ENCODE assay signal across 1 cellular context in the genomic region with DNA sequence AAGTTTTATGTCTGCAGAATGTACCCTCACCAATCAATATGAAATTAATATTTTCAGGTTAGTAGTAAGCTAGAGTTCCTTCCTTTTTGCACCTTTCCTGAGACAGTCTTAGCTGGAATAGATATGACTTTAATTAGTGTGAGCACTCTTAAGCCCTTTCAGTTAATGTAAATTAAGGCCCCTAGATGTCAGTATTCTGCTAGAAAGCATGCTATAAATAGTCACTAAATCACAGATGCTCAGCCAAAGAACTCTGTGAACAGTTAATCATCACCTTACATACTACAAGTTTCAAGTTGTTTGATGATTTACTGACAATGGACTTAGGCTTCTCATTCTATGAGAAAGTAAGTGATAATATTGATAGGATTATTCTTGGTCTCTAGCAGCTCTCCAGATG.
TF ChIP-seq lines count a peak whose summit lies in the region.

No MANE protein-coding gene starts in this region.

TF ChIP-seq in GM23338, 12 proteins besides CTCF, POLR2A, EP300 and RAD21 (continued from another document):
- TF ChIP-seq, protein P1, sequence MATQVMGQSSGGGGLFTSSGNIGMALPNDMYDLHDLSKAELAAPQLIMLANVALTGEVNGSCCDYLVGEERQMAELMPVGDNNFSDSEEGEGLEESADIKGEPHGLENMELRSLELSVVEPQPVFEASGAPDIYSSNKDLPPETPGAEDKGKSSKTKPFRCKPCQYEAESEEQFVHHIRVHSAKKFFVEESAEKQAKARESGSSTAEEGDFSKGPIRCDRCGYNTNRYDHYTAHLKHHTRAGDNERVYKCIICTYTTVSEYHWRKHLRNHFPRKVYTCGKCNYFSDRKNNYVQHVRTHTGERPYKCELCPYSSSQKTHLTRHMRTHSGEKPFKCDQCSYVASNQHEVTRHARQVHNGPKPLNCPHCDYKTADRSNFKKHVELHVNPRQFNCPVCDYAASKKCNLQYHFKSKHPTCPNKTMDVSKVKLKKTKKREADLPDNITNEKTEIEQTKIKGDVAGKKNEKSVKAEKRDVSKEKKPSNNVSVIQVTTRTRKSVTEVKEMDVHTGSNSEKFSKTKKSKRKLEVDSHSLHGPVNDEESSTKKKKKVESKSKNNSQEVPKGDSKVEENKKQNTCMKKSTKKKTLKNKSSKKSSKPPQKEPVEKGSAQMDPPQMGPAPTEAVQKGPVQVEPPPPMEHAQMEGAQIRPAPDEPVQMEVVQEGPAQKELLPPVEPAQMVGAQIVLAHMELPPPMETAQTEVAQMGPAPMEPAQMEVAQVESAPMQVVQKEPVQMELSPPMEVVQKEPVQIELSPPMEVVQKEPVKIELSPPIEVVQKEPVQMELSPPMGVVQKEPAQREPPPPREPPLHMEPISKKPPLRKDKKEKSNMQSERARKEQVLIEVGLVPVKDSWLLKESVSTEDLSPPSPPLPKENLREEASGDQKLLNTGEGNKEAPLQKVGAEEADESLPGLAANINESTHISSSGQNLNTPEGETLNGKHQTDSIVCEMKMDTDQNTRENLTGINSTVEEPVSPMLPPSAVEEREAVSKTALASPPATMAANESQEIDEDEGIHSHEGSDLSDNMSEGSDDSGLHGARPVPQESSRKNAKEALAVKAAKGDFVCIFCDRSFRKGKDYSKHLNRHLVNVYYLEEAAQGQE (IDR thresholded peaks at IDR 0.05; ENCODE audit: unreplicated experiment) = no peak
- TF ChIP-seq ZNF331 (CRISPR knock-in tag; IDR thresholded peaks at IDR 0.05; ENCODE audit: low read depth) (no peak), STAT1 (IDR thresholded peaks at IDR 0.05; ENCODE audit: unreplicated experiment) (no peak), ZNF114 (CRISPR knock-in tag; IDR thresholded peaks at IDR 0.05) (no peak), NANOG (IDR thresholded peaks at IDR 0.05; ENCODE audit: borderline replicate concordance) (no peak), POLR2AphosphoS5 (IDR thresholded peaks at IDR 0.05; ENCODE audit: low read depth) (no peak)
